Comparison of ENCODE assay signal across 11 cellular contexts in genomic region chr3:107662586-107662985, GRCh38.
DNase-seq lines count a peak whose midpoint lies in the region; ATAC-seq and TF ChIP-seq lines count a peak whose summit lies in the region.
"Had no signal": no experiment of that assay in that cellular context is flagged by ENCODE, and none has a peak within 500 bp of the region (broad histone marks: within the 10 kb centered on the region; RNA-seq: fewer than 3 reads in every experiment).

No MANE protein-coding gene starts in this region.

- 42 to 44% methylated on average over 7 of the region's 7 CpGs for WGBS in GM23248 (ENCODE audit: low coverage in 1 of 2, low lambda C conversion rate in 2 of 2, missing lambda C conversion rate in 2 of 2), 2 experiments
- 53 to 66% (median 62%) methylated on average over 7 of the region's 7 CpGs for whole genome bisulfite sequencing in adrenal gland, 4 donors

- no peak for TF ChIP-seq CTCF in adrenal gland (IDR thresholded peaks at IDR 0.05)
- TF ChIP-seq CTCF in gastrocnemius medialis (IDR thresholded peaks at IDR 0.05 in 4 of 5, conservative IDR thresholded peaks at IDR 0.05 in 1 of 5): no peak
- TF ChIP-seq CTCF in dorsolateral prefrontal cortex (IDR thresholded peaks at IDR 0.05 in 54 of 56, conservative IDR thresholded peaks at IDR 0.05 in 2 of 56; ENCODE audit: low read depth in 1 of 56, partially characterized antibody in 56 of 56): no peak

- no peaks in the 10 kb centered on the region for H3K9me2 ChIP-seq in GM23248 (ENCODE audit: insufficient read depth)

- intact Hi-C loops in adrenal gland (cut with DNase I): no loop called here
- intact Hi-C loops in Right ventricle myocardium superior (cut with DNase I): no loop called here
- intact Hi-C loops in gastrocnemius medialis (cut with DNase I; ENCODE audit: low total_unique reads): loop anchor here (5.0 to 10.0 kb wide), 4 partner anchors 88 to 428 kb away; no protein-coding TSS in a partner anchor
- intact Hi-C loops in dorsolateral prefrontal cortex (cut with DNase I): loop anchor here (5.0 to 10.0 kb wide), 6 partner anchors 80 to 822 kb away; no protein-coding TSS in a partner anchor

- H3K36me3 ChIP-seq in GM23248 (ENCODE audit: low read depth) (no peaks in the 10 kb centered on the region), adrenal gland (replicated peaks in 1 of 2) (no peaks in the 10 kb centered on the region), gastrocnemius medialis (no peaks in the 10 kb centered on the region)
- H3K36me3 ChIP-seq: BE2C, neutrophil had no signal

- in situ Hi-C loops in GM23248 (cut with MboI): no loop called here
- in situ Hi-C loops in gastrocnemius medialis (cut with MboI; ENCODE audit: low sequenced_read_pairs in 4 of 4): loop anchor here in 1 of 4 donors (25.0 kb wide), 1 partner anchor 425 kb away; no protein-coding TSS in a partner anchor

- no peaks in the 10 kb centered on the region for H3K9me3 ChIP-seq in GM23248 (ENCODE audit: low read depth)
- H3K9me3 ChIP-seq in adrenal gland (replicated peaks in 1 of 3): no peaks in the 10 kb centered on the region
- no peaks in the 10 kb centered on the region for H3K9me3 ChIP-seq in gastrocnemius medialis
- H3K9me3 ChIP-seq: BE2C, neutrophil had no signal

- H4K20me1 ChIP-seq in GM23248 (ENCODE audit: insufficient read depth): no peaks in the 10 kb centered on the region; the same call in 1 of the 2 replicates

- H3K79me2 ChIP-seq in GM23248 (ENCODE audit: insufficient read depth): 0 out of 2 replicates have a peak, but pooled peaks cover 4% of the 10 kb centered on the region

- peak overlapping the region; percentile 64 for H3K4me3 ChIP-seq in GM23248
- H3K4me3 ChIP-seq in adrenal gland: peak overlapping the region in 1 of 4 donors; percentile 39
- peak overlapping the region in 2 of 4 donors; percentile 25 to 26 for H3K4me3 ChIP-seq in gastrocnemius medialis
- peak overlapping the region in 9 of 59 donors; percentile 9 to 34 (median 16) for H3K4me3 ChIP-seq in dorsolateral prefrontal cortex

- DNase-seq in GM23248 (peak; percentile 41), adrenal gland (no peak), Right ventricle myocardium superior (no peak), gastrocnemius medialis (no peak), dorsolateral prefrontal cortex (no peak), kidney glomerular epithelial cell (lab: John Stamatoyannopoulos, UW) (no peak)
- DNase-seq in activated T-cell treated with anti-CD3 and anti-CD28 coated beads, Interleukin-2, amount 50 U/mL, for 48 hours: no peak
- DNase-seq: amniotic stem cell had no signal

- ATAC-seq in Right ventricle myocardium superior (ENCODE audit: poor library complexity): peak; percentile 62
- peak; percentile 69 to 76 for ATAC-seq in gastrocnemius medialis
- ATAC-seq in HG03108 (IDR thresholded peaks at IDR 0.05; ENCODE audit: unreplicated experiment): no peak

- peak overlapping the region; percentile 89 for H3K4me2 ChIP-seq in GM23248 (ENCODE audit: unreplicated experiment)

- H3K27ac ChIP-seq in GM23248 (peak overlapping the region; percentile 62), adrenal gland (peak overlapping the region in 4 of 5 donors; percentile 23 to 64 (median 54)), gastrocnemius medialis (peak overlapping the region in 2 of 4 donors; percentile 25 to 57), dorsolateral prefrontal cortex (peak overlapping the region in 3 of 59 donors; percentile 12 to 44 (median 42))
- H3K27ac ChIP-seq: neutrophil had no signal

- no peaks in the 10 kb centered on the region for H3K27me3 ChIP-seq in GM23248 (replicated peaks; ENCODE audit: insufficient read depth)
- H3K27me3 ChIP-seq in adrenal gland: no peaks in the 10 kb centered on the region
- H3K27me3 ChIP-seq in gastrocnemius medialis: no peaks in the 10 kb centered on the region
- no peaks in the 10 kb centered on the region for H3K27me3 ChIP-seq in dorsolateral prefrontal cortex
- H3K27me3 ChIP-seq: BE2C, neutrophil had no signal

- H2AFZ ChIP-seq in GM23248: peak overlapping the region; percentile 5; the same call in 1 of the 2 replicates

- TF ChIP-seq POLR2A in adrenal gland (IDR thresholded peaks at IDR 0.05) (no peak), gastrocnemius medialis (IDR thresholded peaks at IDR 0.05) (no peak)

- peak overlapping the region; percentile 65 for H3K9ac ChIP-seq in GM23248

- peaks cover 41% of the 10 kb centered on the region for H3F3A ChIP-seq in GM23248 (ENCODE audit: insufficient read depth)

- H3K4me1 ChIP-seq in GM23248 (ENCODE audit: insufficient read depth): peaks cover 53% of the 10 kb centered on the region
- H3K4me1 ChIP-seq in adrenal gland (replicated peaks in 1 of 2): peaks cover 12 to 51% of the 10 kb centered on the region in 2 donors
- peaks cover 19 to 24% of the 10 kb centered on the region in 2 donors for H3K4me1 ChIP-seq in gastrocnemius medialis

Comparison
In these comparisons a context has a peak if more than half of its experiments do, and no peak if none do; other contexts are left out.
1. intact Hi-C loops: an anchor here in gastrocnemius medialis (5.0 to 10.0 kb wide) and dorsolateral prefrontal cortex (5.0 to 10.0 kb wide); none called in adrenal gland and Right ventricle myocardium superior.